Comparison of ENCODE assay signal across 1 cellular context in genomic region chr1:8307628-8308027, GRCh38.
TF ChIP-seq lines count a peak whose summit lies in the region.

No MANE protein-coding gene starts in this region.

TF ChIP-seq in HCT116, 20 proteins besides CTCF, POLR2A, EP300 and RAD21 (continued from another document):
- TF ChIP-seq MAX (IDR thresholded peaks at IDR 0.05) (no peak), CEBPB (IDR thresholded peaks at IDR 0.05; ENCODE audit: low read depth) (no peak), CBX3 (IDR thresholded peaks at IDR 0.05; ENCODE audit: low read depth) (no peak), JUND (IDR thresholded peaks at IDR 0.05) (no peak), FOSL1 (IDR thresholded peaks at IDR 0.05; ENCODE audit: low read depth) (no peak), SRF (IDR thresholded peaks at IDR 0.05; ENCODE audit: low read depth) (no peak), EZH2phosphoT487 (IDR thresholded peaks at IDR 0.05; ENCODE audit: borderline replicate concordance) (no peak), EZH2 (IDR thresholded peaks at IDR 0.05) (no peak), EGR1 (IDR thresholded peaks at IDR 0.05; ENCODE audit: low read depth) (no peak), ZBTB33 (IDR thresholded peaks at IDR 0.05; ENCODE audit: extremely low read depth, insufficient replicate concordance, low read length) (no peak), YY1 (IDR thresholded peaks at IDR 0.05; ENCODE audit: extremely low read depth, insufficient replicate concordance, low read depth, low read length) (no peak), POLR2AphosphoS5 (IDR thresholded peaks at IDR 0.05; ENCODE audit: low read depth, low read length) (no peak), ELF1 (IDR thresholded peaks at IDR 0.05; ENCODE audit: borderline replicate concordance, low read depth) (no peak), SIN3A (IDR thresholded peaks at IDR 0.05; ENCODE audit: low read depth) (no peak), TCF7L2 (IDR thresholded peaks at IDR 0.05; ENCODE audit: borderline replicate concordance, extremely low read depth, insufficient read depth, insufficient read length) (no peak), ZFX (IDR thresholded peaks at IDR 0.05) (no peak)
- TF ChIP-seq, protein P1, sequence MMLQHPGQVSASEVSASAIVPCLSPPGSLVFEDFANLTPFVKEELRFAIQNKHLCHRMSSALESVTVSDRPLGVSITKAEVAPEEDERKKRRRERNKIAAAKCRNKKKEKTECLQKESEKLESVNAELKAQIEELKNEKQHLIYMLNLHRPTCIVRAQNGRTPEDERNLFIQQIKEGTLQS (IDR thresholded peaks at IDR 0.05): no peak
